ENCODE assay signal across 20 cellular contexts in genomic region chr10:92720306-92721165, GRCh38. TPM values are rescaled to one million over a fixed set of nuclear protein-coding genes. Genes with fewer than 3 reads are reported as not detected.
DNase-seq lines count a peak whose midpoint lies in the region; ATAC-seq, FAIRE-seq and TF ChIP-seq lines count a peak whose summit lies in the region.
"Had no signal": no experiment of that assay in that cellular context is flagged by ENCODE, and none has a peak within 500 bp of the region (broad histone marks: within the 10 kb centered on the region; RNA-seq: fewer than 3 reads in every experiment).

No MANE protein-coding gene starts in this region.

- DNase-seq in cardiac septum (ENCODE audit: low spot score): peak; percentile 43
- DNase-seq in heart left ventricle: no peak
- DNase-seq in NCI-H2029 (lab: John Stamatoyannopoulos, UW): peak; percentile 63
- DNase-seq in K562 (ENCODE audit: extremely low read depth in 1 of 4, low spot score in 3 of 4): no peak
- peak; percentile 72 to 76 for DNase-seq in thyroid gland
- DNase-seq in activated CD4-positive, alpha-beta T cell treated with anti-CD3 and anti-CD28 coated beads for 36 hours: no peak
- DNase-seq in HT-29 (ENCODE audit: low spot score): no peak
- DNase-seq: activated CD4-positive, alpha-beta T cell treated with anti-CD3 and anti-CD28 coated beads, Interleukin-2, amount 50 U/mL, for 1 hour; CD4-positive, alpha-beta memory T cell; effector CD4-positive, alpha-beta T cell; esophagus squamous epithelium; glutamatergic neuron; NK-92 treated with Interleukin-12 subunit alpha and Interleukin-12 subunit beta, amount 100 ng/mL, for 24 hours; ovary; stimulated activated naive CD8-positive, alpha-beta T cell treated with anti-CD3 and anti-CD28 coated beads, Interleukin-15, amount 100 ng/mL, for 72 hours; upper lobe of right lung had no signal

- no peaks in the 10 kb centered on the region for H3K79me2 ChIP-seq in K562 (ENCODE audit: control insufficient read depth, insufficient read depth, low read length)

- TF ChIP-seq EP300 in K562 (IDR thresholded peaks at IDR 0.05; ENCODE audit: low read length): no peak

- H3K4me3 Mint-ChIP-seq in activated CD4-positive, alpha-beta T cell treated with anti-CD3 and anti-CD28 coated beads for 36 hours: no peak overlapping the region
- H3K4me3 Mint-ChIP-seq: CD4-positive, alpha-beta memory T cell; central memory CD8-positive, alpha-beta T cell; stimulated activated naive CD8-positive, alpha-beta T cell treated with anti-CD3 and anti-CD28 coated beads, Interleukin-15, amount 100 ng/mL, for 72 hours had no signal

- H4K20me1 ChIP-seq in K562 (replicated peaks; ENCODE audit: control insufficient read depth, insufficient read depth, low read length): no peaks in the 10 kb centered on the region

- POLR2A ChIA-PET in K562 (lab: Yijun Ruan, JAX): interaction anchor here (0.6 to 1.0 kb wide), 4 partner anchors 9 to 182 kb away, joined by 3 to 4 read pairs (median 3); no protein-coding TSS in a partner anchor
- POLR2A ChIA-PET in activated CD4-positive, alpha-beta T cell treated with anti-CD3 and anti-CD28 coated beads for 36 hours (lab: Charles Lee): interaction anchor here (0.6 kb wide), 1 partner anchor 126 kb away, joined by 3 read pairs; no protein-coding TSS in a partner anchor

- intact Hi-C loops in cardiac septum (cut with DNase I) (no loop called here), heart left ventricle (cut with DNase I) (no loop called here), K562 (cut with micrococcal nuclease) (no loop called here), thyroid gland (cut with DNase I) (no loop called here)
- intact Hi-C loops in activated CD4-positive, alpha-beta T cell treated with anti-CD3 and anti-CD28 coated beads for 36 hours (cut with DNase I, micrococcal nuclease): no loop called here

- TF ChIP-seq POLR2A in heart left ventricle (IDR thresholded peaks at IDR 0.05) (no peak), K562 (conservative IDR thresholded peaks at IDR 0.05) (no peak), thyroid gland (IDR thresholded peaks at IDR 0.05) (no peak)

- H3K36me3 ChIP-seq in heart left ventricle (no peaks in the 10 kb centered on the region), K562 (ENCODE audit: control insufficient read depth, insufficient read depth, low read length) (no peaks in the 10 kb centered on the region), thyroid gland (no peaks in the 10 kb centered on the region)
- H3K36me3 ChIP-seq: esophagus squamous epithelium, ovary, upper lobe of right lung had no signal

- 53 to 58% (median 56%) methylated on average over 4 of the region's 4 CpGs for WGBS in heart left ventricle, 4 donors
- 40% methylated on average over 4 of the region's 4 CpGs for WGBS in K562 (ENCODE audit: insufficient coverage, low coverage, missing lambda C conversion rate)
- whole genome bisulfite sequencing in thyroid gland, 2 donors: 25 to 29% methylated on average over 4 of the region's 4 CpGs

- no peaks in the 10 kb centered on the region for H3K9me3 Mint-ChIP-seq in activated CD4-positive, alpha-beta T cell treated with anti-CD3 and anti-CD28 coated beads for 36 hours (ENCODE audit: low read depth)
- H3K9me3 Mint-ChIP-seq: CD4-positive, alpha-beta memory T cell; central memory CD8-positive, alpha-beta T cell; stimulated activated naive CD8-positive, alpha-beta T cell treated with anti-CD3 and anti-CD28 coated beads, Interleukin-15, amount 100 ng/mL, for 72 hours had no signal

- no peaks in the 10 kb centered on the region for H3K36me3 Mint-ChIP-seq in activated CD4-positive, alpha-beta T cell treated with anti-CD3 and anti-CD28 coated beads for 36 hours (ENCODE audit: low read depth)
- H3K36me3 Mint-ChIP-seq: CD4-positive, alpha-beta memory T cell had no signal

- peaks cover 0 to 29% (median 3%) of the 10 kb centered on the region in 9 donors for H3K27me3 ChIP-seq in heart left ventricle
- H3K27me3 ChIP-seq in K562 (ENCODE audit: control insufficient read depth in 2 of 2, insufficient read depth in 2 of 2, low read length in 2 of 2): no peaks in the 10 kb centered on the region
- H3K27me3 ChIP-seq in thyroid gland: no peaks in the 10 kb centered on the region
- H3K27me3 ChIP-seq: ovary, upper lobe of right lung had no signal

- H3K4me2 ChIP-seq in K562 (ENCODE audit: insufficient read depth, low read length): no peak overlapping the region
- H3K4me2 ChIP-seq: KMS-11 had no signal

- no peak overlapping the region for H3K4me3 ChIP-seq in heart left ventricle
- H3K4me3 ChIP-seq in K562: no peak overlapping the region
- H3K4me3 ChIP-seq in thyroid gland (replicated peaks in 1 of 3): no peak overlapping the region
- H3K4me3 ChIP-seq: esophagus squamous epithelium, ovary, upper lobe of right lung had no signal

- peak; percentile 42 for FAIRE-seq in K562 (lab: Jason Lieb, UNC)
- FAIRE-seq: H1 had no signal

- no peaks in the 10 kb centered on the region for H3K9me1 ChIP-seq in K562 (ENCODE audit: control insufficient read depth, insufficient read depth, low read length)

- H3K9me3 ChIP-seq in heart left ventricle (no peaks in the 10 kb centered on the region), K562 (replicated peaks; ENCODE audit: control insufficient read depth, insufficient read depth, low read depth, low read length) (no peaks in the 10 kb centered on the region), thyroid gland (no peaks in the 10 kb centered on the region)
- H3K9me3 ChIP-seq: esophagus squamous epithelium, ovary, upper lobe of right lung had no signal

- H3K27ac Mint-ChIP-seq in activated CD4-positive, alpha-beta T cell treated with anti-CD3 and anti-CD28 coated beads for 36 hours: no peak overlapping the region
- H3K27ac Mint-ChIP-seq: CD4-positive, alpha-beta memory T cell had no signal

- TF ChIP-seq CTCF in heart left ventricle (IDR thresholded peaks at IDR 0.05) (no peak), K562 (IDR thresholded peaks at IDR 0.05 in 2 of 3, conservative IDR thresholded peaks at IDR 0.05 in 1 of 3; ENCODE audit: insufficient read depth in 2 of 3, low read depth in 1 of 3, low read length in 3 of 3) (no peak), thyroid gland (IDR thresholded peaks at IDR 0.05) (no peak)

- H3K9ac ChIP-seq in K562 (ENCODE audit: insufficient read depth in 1 of 2, low read depth in 2 of 2, low read length in 2 of 2): no peak overlapping the region
- H3K9ac ChIP-seq: KMS-11 had no signal

- peak overlapping the region; percentile 20 for H2AFZ ChIP-seq in K562 (ENCODE audit: low read depth, low read length)

- no peak for ATAC-seq in heart left ventricle
- peak; percentile 28; the same call in 1 of the 3 replicates for ATAC-seq in K562
- ATAC-seq in HG03469 (IDR thresholded peaks at IDR 0.05; ENCODE audit: unreplicated experiment): no peak
- no peak for ATAC-seq in activated CD4-positive, alpha-beta T cell treated with anti-CD3 and anti-CD28 coated beads for 36 hours
- ATAC-seq: stimulated activated naive CD8-positive, alpha-beta T cell treated with anti-CD3 and anti-CD28 coated beads, Interleukin-15, amount 100 ng/mL, for 72 hours; upper lobe of right lung had no signal

- in situ Hi-C loops in K562 (cut with MboI): no loop called here

- no peaks in the 10 kb centered on the region for H3K4me1 ChIP-seq in heart left ventricle
- H3K4me1 ChIP-seq in K562 (replicated peaks in 1 of 2; ENCODE audit: control insufficient read depth in 2 of 2, insufficient read depth in 2 of 2, low read length in 2 of 2): peaks cover 0 to 5% of the 10 kb centered on the region in 2 experiments; a peak in 1 of 5 replicates
- peaks cover 15 to 52% of the 10 kb centered on the region in 2 donors for H3K4me1 ChIP-seq in thyroid gland
- H3K4me1 ChIP-seq: esophagus squamous epithelium, upper lobe of right lung had no signal

- TF ChIP-seq RAD21 in K562 (CRISPR knock-in tag; conservative IDR thresholded peaks at IDR 0.05 in 1 of 2, IDR thresholded peaks at IDR 0.05 in 1 of 2): no peak

- H3K27me3 Mint-ChIP-seq in activated CD4-positive, alpha-beta T cell treated with anti-CD3 and anti-CD28 coated beads for 36 hours: peaks cover 14% of the 10 kb centered on the region

- CTCF ChIA-PET in K562 (lab: Yijun Ruan, JAX; ENCODE audit: low intra/inter-chr PET ratio): no interaction called here
- CTCF ChIA-PET in activated CD4-positive, alpha-beta T cell treated with anti-CD3 and anti-CD28 coated beads for 36 hours (lab: Charles Lee): no interaction called here

- BruUV-seq in K562 (replicated peaks; lab: Mats Ljungman, UMichigan): no TSS peak

- H3K27ac ChIP-seq in heart left ventricle (no peak overlapping the region), K562 (ENCODE audit: extremely low read depth, low read depth, low read length) (no peak overlapping the region), thyroid gland (peak overlapping the region; percentile 16 to 69 (median 53))
- H3K27ac ChIP-seq: esophagus squamous epithelium, KMS-11, ovary, upper lobe of right lung had no signal

- no peaks in the 10 kb centered on the region for H3K4me1 Mint-ChIP-seq in activated CD4-positive, alpha-beta T cell treated with anti-CD3 and anti-CD28 coated beads for 36 hours
- H3K4me1 Mint-ChIP-seq: CD4-positive, alpha-beta memory T cell; central memory CD8-positive, alpha-beta T cell; stimulated activated naive CD8-positive, alpha-beta T cell treated with anti-CD3 and anti-CD28 coated beads, Interleukin-15, amount 100 ng/mL, for 72 hours had no signal

RNA-seq across cellular contexts. Expression of gene HHEX, which starts 30.8 kb away (rescaled TPM):
- total RNA-seq in cardiac septum (4.4 TPM), heart left ventricle (10 to 100 TPM in 1 of 9 donors, 1 to 10 TPM in 8; 1.5 to 14.0 (median 4.1) TPM), K562 (2014; rRNA removed) (68.0 and 69.2 TPM in 2 replicates), K562 (2014; rRNA removed; fragmentation: Illumina TruSeq; extraction: Trizol) (95.8 and 110 TPM in 2 replicates), K562 (2015; rRNA removed; fragmentation: Illumina TruSeq; extraction: Trizol) (79.8 and 80.2 TPM in 2 replicates), K562 (2021) (108 and 120 TPM in 2 replicates), thyroid gland (100 to 1,000 TPM in 3 of 4 donors, 10 to 100 TPM in 1; 90.9 to 154 (median 122) TPM)
- polyA plus RNA-seq in heart left ventricle (1 to 10 TPM; 2.6 to 3.5 TPM), K562 (2011; rRNA removed) (67.9 and 78.2 TPM in 2 replicates), K562 (2014; fragmentation: Illumina TruSeq; extraction: Trizol) (97.5 and 133 TPM in 2 replicates), K562 (2014; fragmentation: Nextera tagmentation; extraction: Ambion mirVana) (10 to 100 TPM; 37.2 to 51.4 TPM), K562 (2014; rRNA removed) (101 and 110 TPM in 2 replicates)
- total RNA-seq in K562 (2011; cell fraction: chromatin; rRNA removed; ENCODE audit: low replicate concordance): 105 and 158 TPM in 2 replicates
- total RNA-seq in K562 (2011; cell fraction: nucleolus; rRNA removed): 77.9 and 81.1 TPM in 2 replicates
- total RNA-seq in K562 (2011; cell fraction: nucleoplasm; rRNA removed): 120 and 153 TPM in 2 replicates
- polyA plus RNA-seq in K562 (2011; cell fraction: cytosol; rRNA removed): 34.7 and 42.9 TPM in 2 replicates
- polyA plus RNA-seq in K562 (2011; cell fraction: nucleus; rRNA removed): 202 and 206 TPM in 2 replicates
- polyA plus RNA-seq in K562 (2012): 97.4 and 134 TPM in 2 replicates
- 72.5 and 80.9 TPM in 2 replicates for polyA minus RNA-seq in K562 (2011; rRNA and poly(A)+ RNA removed)
- polyA minus RNA-seq in K562 (2011; cell fraction: cytosol; rRNA and poly(A)+ RNA removed): 27.8 and 36.2 TPM in 2 replicates
- 116 and 143 TPM in 2 replicates for polyA minus RNA-seq in K562 (2011; cell fraction: nucleus; rRNA and poly(A)+ RNA removed)
- under 1 TPM in 1 of 2 experiments, not detected in 1; 0.11 TPM for total RNA-seq in activated CD4-positive, alpha-beta T cell treated with anti-CD3 and anti-CD28 coated beads for 36 hours
- total RNA-seq in HT-29 (2014; rRNA removed; shearing (Covaris generic)): 1.4 and 2.0 TPM in 2 replicates

Comparison
In these comparisons a context has a peak if more than half of its experiments do, and no peak if none do; other contexts are left out.
1. DNase-seq: peak in cardiac septum (single experiment), NCI-H2029 (single experiment) and thyroid gland (2 of 2); none in heart left ventricle (0 of 5), K562 (0 of 4), activated CD4-positive, alpha-beta T cell treated with anti-CD3 and anti-CD28 coated beads for 36 hours (single experiment) and HT-29 (single experiment).
2. H3K27ac ChIP-seq: peak in thyroid gland (3 of 3); none in heart left ventricle (0 of 12) and K562 (single experiment).
3. RNA of gene HHEX, which starts 30.8 kb away (total RNA-seq): 90.9 to 154 TPM in thyroid gland and 68.0 to 158 TPM in K562; 4.4 TPM in cardiac septum (single experiment), 1.5 to 14.0 TPM in heart left ventricle, 1.4 to 2.0 TPM in HT-29 and 0.11 TPM in activated CD4-positive, alpha-beta T cell treated with anti-CD3 and anti-CD28 coated beads for 36 hours; every median in the first group is over 4 times any median in the second.